Comparison of ENCODE assay signal across 7 cellular contexts in the genomic region with DNA sequence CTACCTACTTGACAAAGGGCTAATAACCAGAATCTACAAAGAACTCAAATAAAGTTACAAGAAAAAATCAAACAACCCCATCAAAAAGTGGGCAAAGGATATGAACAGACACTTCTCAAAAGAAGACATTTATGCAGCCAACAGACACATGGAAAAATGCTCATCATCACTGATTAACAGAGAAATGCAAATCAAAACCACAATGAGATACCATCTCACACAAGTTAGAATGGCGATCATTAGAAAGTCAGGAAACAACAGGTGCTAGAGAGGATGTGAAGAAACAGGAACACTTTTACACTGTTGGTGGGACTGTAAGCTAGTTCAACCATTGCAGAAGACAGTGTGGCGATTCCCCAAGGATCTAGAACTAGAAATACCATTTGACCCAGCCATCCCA. TPM values are rescaled to one million over a fixed set of nuclear protein-coding genes. Genes with fewer than 3 reads are reported as not detected.
"Had no signal": no experiment of that assay in that cellular context is flagged by ENCODE, and none has a peak within 500 bp of the region (broad histone marks: within the 10 kb centered on the region; RNA-seq: fewer than 3 reads in every experiment).

No MANE protein-coding gene starts in this region.

RNA-seq across cellular contexts. Expression of gene ESM1, which starts 16.8 kb away (rescaled TPM):
- total RNA-seq: endodermal cell, esophagus mucosa, left lobe of liver, mononuclear cell, neural crest cell had no signal

RNA-seq across cellular contexts. Expression of gene GZMK, which starts 21.9 kb away (rescaled TPM):
- total RNA-seq: esophagus mucosa, glomerular endothelial cell, neural crest cell, pulmonary artery endothelial cell had no signal
